1 cellular context compared by ENCODE assay signal in genomic region chr1:11286735-11287410, GRCh38.
TF ChIP-seq lines count a peak whose summit lies in the region.

No MANE protein-coding gene starts in this region.

TF ChIP-seq in GM23338, 12 proteins besides CTCF, POLR2A, EP300 and RAD21 (continued from another document):
- no peak for TF ChIP-seq REST (IDR thresholded peaks at IDR 0.05; ENCODE audit: unreplicated experiment)
- no peak for TF ChIP-seq ZNF114 (CRISPR knock-in tag; IDR thresholded peaks at IDR 0.05)
- no peak for TF ChIP-seq EZH2phosphoT487 (IDR thresholded peaks at IDR 0.05; ENCODE audit: unreplicated experiment)
- no peak for TF ChIP-seq JUNB (IDR thresholded peaks at IDR 0.05; ENCODE audit: unreplicated experiment)
- no peak for TF ChIP-seq CREB1 (CRISPR knock-in tag; IDR thresholded peaks at IDR 0.05; ENCODE audit: low read depth)
- TF ChIP-seq EZH2 (IDR thresholded peaks at IDR 0.05; ENCODE audit: low read depth, unreplicated experiment), result no peak
- TF ChIP-seq STAT1 (IDR thresholded peaks at IDR 0.05; ENCODE audit: unreplicated experiment), result no peak
- no peak for TF ChIP-seq POLR2AphosphoS5 (IDR thresholded peaks at IDR 0.05; ENCODE audit: low read depth)
- no peak for TF ChIP-seq NANOG (IDR thresholded peaks at IDR 0.05; ENCODE audit: borderline replicate concordance)
TF ChIP-seq in GM23338: peak in this region for 0.
